ENCODE assay signal across 1 cellular context in the genomic region with DNA sequence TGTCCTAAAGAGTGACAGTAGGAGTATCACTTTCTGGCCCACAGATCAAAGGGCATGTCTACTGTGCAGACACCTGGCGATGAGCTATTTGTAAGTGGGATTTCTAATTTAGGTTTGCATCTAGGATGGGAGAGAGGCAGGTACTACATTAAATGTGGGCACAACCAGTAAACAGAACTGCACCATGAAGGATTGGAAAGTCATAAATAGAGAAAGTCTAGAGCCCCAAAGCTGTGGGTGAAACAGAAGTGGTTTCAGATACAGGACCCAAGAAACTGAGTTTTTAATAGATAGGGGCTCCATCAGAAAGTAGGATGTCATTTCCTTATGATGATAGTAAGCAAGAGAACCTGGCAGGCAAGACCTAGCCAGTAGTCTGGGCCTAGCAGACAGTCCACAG.
TF ChIP-seq lines count a peak whose summit lies in the region.

No MANE protein-coding gene starts in this region.

TF ChIP-seq in GM12878, 131 proteins besides CTCF, POLR2A, EP300 and RAD21:
- TF ChIP-seq, protein P1, sequence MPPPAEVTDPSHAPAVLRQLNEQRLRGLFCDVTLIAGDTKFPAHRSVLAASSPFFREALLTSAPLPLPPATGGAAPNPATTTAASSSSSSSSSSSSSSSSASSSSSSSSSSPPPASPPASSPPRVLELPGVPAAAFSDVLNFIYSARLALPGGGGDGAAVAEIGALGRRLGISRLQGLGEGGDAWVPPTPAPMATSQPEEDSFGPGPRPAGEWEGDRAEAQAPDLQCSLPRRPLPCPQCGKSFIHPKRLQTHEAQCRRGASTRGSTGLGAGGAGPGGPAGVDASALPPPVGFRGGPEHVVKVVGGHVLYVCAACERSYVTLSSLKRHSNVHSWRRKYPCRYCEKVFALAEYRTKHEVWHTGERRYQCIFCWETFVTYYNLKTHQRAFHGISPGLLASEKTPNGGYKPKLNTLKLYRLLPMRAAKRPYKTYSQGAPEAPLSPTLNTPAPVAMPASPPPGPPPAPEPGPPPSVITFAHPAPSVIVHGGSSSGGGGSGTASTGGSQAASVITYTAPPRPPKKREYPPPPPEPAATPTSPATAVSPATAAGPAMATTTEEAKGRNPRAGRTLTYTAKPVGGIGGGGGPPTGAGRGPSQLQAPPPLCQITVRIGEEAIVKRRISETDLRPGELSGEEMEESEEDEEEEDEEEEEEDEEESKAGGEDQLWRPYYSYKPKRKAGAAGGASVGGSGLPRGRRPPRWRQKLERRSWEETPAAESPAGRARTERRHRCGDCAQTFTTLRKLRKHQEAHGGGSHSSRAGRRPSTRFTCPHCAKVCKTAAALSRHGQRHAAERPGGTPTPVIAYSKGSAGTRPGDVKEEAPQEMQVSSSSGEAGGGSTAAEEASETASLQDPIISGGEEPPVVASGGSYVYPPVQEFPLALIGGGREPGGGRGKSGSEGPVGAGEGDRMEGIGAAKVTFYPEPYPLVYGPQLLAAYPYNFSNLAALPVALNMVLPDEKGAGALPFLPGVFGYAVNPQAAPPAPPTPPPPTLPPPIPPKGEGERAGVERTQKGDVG (CRISPR knock-in tag; IDR thresholded peaks at IDR 0.05): no peak
- TF ChIP-seq RUNX3 (IDR thresholded peaks at IDR 0.05; ENCODE audit: low read length): peak; percentile 48; the same call in 1 of the 2 replicates
- TF ChIP-seq TCF7 (IDR thresholded peaks at IDR 0.05; ENCODE audit: borderline replicate concordance): peak; percentile 58; the same call in 1 of the 2 replicates
- 0 out of 2 replicates have a peak, but pooled peaks have one; percentile 16 for TF ChIP-seq MEF2A (IDR thresholded peaks at IDR 0.05; ENCODE audit: insufficient read depth, low read depth, low read length)
